Comparison of ENCODE assay signal across 9 cellular contexts in the genomic region with DNA sequence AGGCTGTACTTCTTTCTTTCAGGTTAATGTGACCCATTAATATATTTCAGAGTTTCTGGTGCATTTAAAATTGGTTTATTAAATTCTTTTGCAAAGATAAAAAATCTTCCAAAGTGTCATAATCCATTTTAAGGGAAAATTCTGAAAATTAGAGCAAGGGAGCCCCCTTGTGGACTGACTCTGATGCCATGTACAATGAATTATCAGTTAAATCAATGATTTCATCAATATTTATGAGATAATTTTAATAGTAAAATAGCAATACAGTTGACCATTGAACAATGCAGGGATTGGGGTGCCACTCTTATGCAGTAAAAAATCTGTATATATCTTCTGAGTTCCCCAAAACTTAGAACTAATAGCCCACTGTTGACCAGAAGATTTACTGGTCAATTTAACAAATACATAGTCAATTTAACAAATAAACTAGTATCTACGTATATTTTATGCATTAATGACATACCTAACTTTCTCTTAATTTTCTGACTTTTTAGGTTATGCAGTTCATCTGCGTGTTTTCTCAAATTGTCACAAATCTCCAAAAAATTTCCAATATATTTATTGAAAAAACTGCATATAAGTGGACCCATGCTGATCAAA.
DNase-seq lines count a peak whose midpoint lies in the region; ATAC-seq and TF ChIP-seq lines count a peak whose summit lies in the region.
"Had no signal": no experiment of that assay in that cellular context is flagged by ENCODE, and none has a peak within 500 bp of the region (broad histone marks: within the 10 kb centered on the region; RNA-seq: fewer than 3 reads in every experiment).

No MANE protein-coding gene starts in this region.

- TF ChIP-seq CTCF in GM12865 (IDR thresholded peaks at IDR 0.05; ENCODE audit: insufficient read depth, low read depth, low read length, missing control alignments) (peak; percentile 46), SU-DHL-6 (IDR thresholded peaks at IDR 0.05; ENCODE audit: insufficient read depth, low read length, poor library complexity, severe bottlenecking) (peak; percentile 68)

- H2AFZ ChIP-seq in SU-DHL-6 (ENCODE audit: low read depth, low read length, severe bottlenecking) = no peak overlapping the region

- no peak for ATAC-seq in HG02610 (IDR thresholded peaks at IDR 0.05; ENCODE audit: unreplicated experiment)
- ATAC-seq in HG03108 (IDR thresholded peaks at IDR 0.05; ENCODE audit: unreplicated experiment) = no peak

- H3F3A ChIP-seq in SU-DHL-6 (ENCODE audit: insufficient read depth) = no peaks in the 10 kb centered on the region

- no peak overlapping the region for H3K4me2 ChIP-seq in SU-DHL-6 (ENCODE audit: low read depth, low read length, poor library complexity, severe bottlenecking)

- no peak overlapping the region for H3K9ac ChIP-seq in SU-DHL-6 (ENCODE audit: low read length)

- DNase-seq in A172 (ENCODE audit: low spot score) = peak; percentile 2
- peak; percentile 18 for DNase-seq in GM12865 (ENCODE audit: low read depth)
- peak; percentile 35 for DNase-seq in iris pigment epithelial cell (ENCODE audit: low read depth)
- DNase-seq in HuH-7.5 (ENCODE audit: low spot score) = no peak
- no peak for DNase-seq in stimulated activated naive CD4-positive, alpha-beta T cell (lab: John Stamatoyannopoulos, UW)
- DNase-seq: activated naive CD8-positive, alpha-beta T cell treated with anti-CD3 and anti-CD28 coated beads, Interleukin-2, amount 10 ng/mL, durations not matched to agents 7 days and 5 days had no signal

- H3K36me3 ChIP-seq in SU-DHL-6 (ENCODE audit: low read length) = no peaks in the 10 kb centered on the region

- no peak overlapping the region for H3K27ac ChIP-seq in SU-DHL-6 (ENCODE audit: low read depth, low read length)

- no peaks in the 10 kb centered on the region for H3K27me3 ChIP-seq in SU-DHL-6 (ENCODE audit: low read length)

- H3K79me2 ChIP-seq in SU-DHL-6 (ENCODE audit: insufficient read depth, low read length) = no peaks in the 10 kb centered on the region

- no peaks in the 10 kb centered on the region for H4K20me1 ChIP-seq in SU-DHL-6 (ENCODE audit: low read depth, low read length)

- no peaks in the 10 kb centered on the region for H3K9me2 ChIP-seq in SU-DHL-6 (replicated peaks; ENCODE audit: insufficient read depth, low read length)

- H3K4me3 ChIP-seq in GM12865 (ENCODE audit: low read depth, low read length) = no peak overlapping the region
- no peak overlapping the region for H3K4me3 ChIP-seq in SU-DHL-6 (ENCODE audit: insufficient read depth, low read length, poor library complexity, severe bottlenecking)

- H3K9me3 ChIP-seq in SU-DHL-6 (ENCODE audit: insufficient read depth, low read length) = no peaks in the 10 kb centered on the region

Comparison
In these comparisons a context has a peak if more than half of its experiments do, and no peak if none do; other contexts are left out.
1. DNase-seq: peak in A172 (single experiment), GM12865 (single experiment) and iris pigment epithelial cell (single experiment); none in HuH-7.5 (single experiment) and stimulated activated naive CD4-positive, alpha-beta T cell (0 of 6).